Comparison of ENCODE assay signal across 21 cellular contexts in genomic region chr12:2298556-2299195, GRCh38.
"Had no signal": no experiment of that assay in that cellular context is flagged by ENCODE, and none has a peak within 500 bp of the region (broad histone marks: within the 10 kb centered on the region; RNA-seq: fewer than 3 reads in every experiment).

No MANE protein-coding gene starts in this region.

- H3K4me3 Mint-ChIP-seq: activated naive CD8-positive, alpha-beta T cell treated with anti-CD3 and anti-CD28 coated beads, Interleukin-2, amount 10 ng/mL, durations not matched to agents 7 days and 5 days; natural killer cell; stimulated activated memory B cell treated with anti-CD40 and anti-IgM and Interleukin-4, amounts not matched to agents 10 μg/mL and 1 μg/mL and 100 μg/mL, for 72 hours; T-helper 1 cell treated with Interleukin-12 subunit alpha and Interleukin-12 subunit beta and Interleukin-4 antibody, amounts not matched to agents 30 μg/mL and 1 μg/mL, for 36 hours; WTC11 had no signal

- ATAC-seq: gastroesophageal sphincter; left ventricle myocardium superior; natural killer cell; sciatic nerve; stimulated activated memory B cell treated with anti-CD40 and anti-IgM and Interleukin-4, amounts not matched to agents 10 μg/mL and 1 μg/mL and 100 μg/mL, for 72 hours; WTC11 had no signal

- H3K27me3 ChIP-seq: colonic mucosa, gastroesophageal sphincter, uterus had no signal

- DNase-seq: activated naive CD4-positive, alpha-beta T cell; activated naive CD8-positive, alpha-beta T cell treated with anti-CD3 and anti-CD28 coated beads, Interleukin-2, amount 10 ng/mL, durations not matched to agents 7 days and 5 days; activated T-cell treated with anti-CD3 and anti-CD28 coated beads, Interleukin-2, amount 50 U/mL, for 1 hour; amniotic stem cell; colonic mucosa; head of caudate nucleus; mammary epithelial cell; midbrain; natural killer cell; nucleus accumbens; T1000; trophoblast cell had no signal

- H3K27ac ChIP-seq: colonic mucosa, epithelial cell of prostate, gastroesophageal sphincter, uterus had no signal

- H3K4me2 ChIP-seq: smooth muscle cell had no signal

- H3K4me3 ChIP-seq: colonic mucosa, gastroesophageal sphincter, smooth muscle cell, uterus had no signal

- H3K27ac Mint-ChIP-seq: activated naive CD8-positive, alpha-beta T cell treated with anti-CD3 and anti-CD28 coated beads, Interleukin-2, amount 10 ng/mL, durations not matched to agents 7 days and 5 days; natural killer cell; stimulated activated memory B cell treated with anti-CD40 and anti-IgM and Interleukin-4, amounts not matched to agents 10 μg/mL and 1 μg/mL and 100 μg/mL, for 72 hours; T-helper 1 cell treated with Interleukin-12 subunit alpha and Interleukin-12 subunit beta and Interleukin-4 antibody, amounts not matched to agents 30 μg/mL and 1 μg/mL, for 36 hours; WTC11 had no signal

- H3K9me3 ChIP-seq: colonic mucosa, gastroesophageal sphincter, uterus had no signal

- H3K9me3 Mint-ChIP-seq: activated naive CD8-positive, alpha-beta T cell treated with anti-CD3 and anti-CD28 coated beads, Interleukin-2, amount 10 ng/mL, durations not matched to agents 7 days and 5 days; natural killer cell; stimulated activated memory B cell treated with anti-CD40 and anti-IgM and Interleukin-4, amounts not matched to agents 10 μg/mL and 1 μg/mL and 100 μg/mL, for 72 hours; T-helper 1 cell treated with Interleukin-12 subunit alpha and Interleukin-12 subunit beta and Interleukin-4 antibody, amounts not matched to agents 30 μg/mL and 1 μg/mL, for 36 hours; WTC11 had no signal

- H3K36me3 Mint-ChIP-seq: activated naive CD8-positive, alpha-beta T cell treated with anti-CD3 and anti-CD28 coated beads, Interleukin-2, amount 10 ng/mL, durations not matched to agents 7 days and 5 days; natural killer cell; stimulated activated memory B cell treated with anti-CD40 and anti-IgM and Interleukin-4, amounts not matched to agents 10 μg/mL and 1 μg/mL and 100 μg/mL, for 72 hours; WTC11 had no signal

- H3K36me3 ChIP-seq: colonic mucosa, gastroesophageal sphincter, uterus had no signal

- H3K4me1 ChIP-seq: colonic mucosa, uterus had no signal
